26 cellular contexts compared by ENCODE assay signal in the genomic region with DNA sequence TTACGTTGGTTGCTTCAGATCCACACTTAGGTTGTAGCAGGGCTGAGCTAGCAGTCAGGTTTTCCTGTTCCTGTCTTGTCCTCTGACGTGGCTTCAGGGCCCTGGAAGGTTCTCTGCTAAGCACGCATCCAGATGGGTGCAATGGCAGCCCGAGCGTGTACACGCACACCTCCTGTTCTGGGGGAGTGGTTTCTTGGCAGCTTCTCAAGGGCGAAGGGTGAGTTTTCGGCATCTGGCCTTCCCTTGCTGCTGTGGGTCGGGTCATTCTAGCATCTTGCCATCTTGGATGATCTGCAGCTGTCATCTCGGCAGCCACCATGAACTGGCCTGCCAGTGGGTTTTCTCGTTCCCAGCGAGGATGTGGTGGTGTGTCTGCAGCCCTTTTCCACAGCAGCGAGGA.
"Had no signal": no experiment of that assay in that cellular context is flagged by ENCODE, and none has a peak within 500 bp of the region (broad histone marks: within the 10 kb centered on the region; RNA-seq: fewer than 3 reads in every experiment).

No MANE protein-coding gene starts in this region.

- H3K27me3 ChIP-seq: heart right ventricle, tibial nerve, uterus had no signal

- H3K27ac ChIP-seq: heart right ventricle, lower lobe of right lung, prostate gland, skin epidermis, tibial nerve, uterus had no signal

- H3K4me3 ChIP-seq: heart right ventricle, lower lobe of right lung, prostate gland, skin epidermis, tibial nerve, uterus had no signal

- H3K9me3 ChIP-seq: heart right ventricle, lower lobe of right lung, prostate gland, tibial nerve, uterus had no signal

- H3K36me3 ChIP-seq: prostate gland, uterus had no signal

- DNase-seq: activated CD4-positive, alpha-beta T cell treated with anti-CD3 and anti-CD28 coated beads for 36 hours; activated CD4-positive, alpha-beta T cell treated with anti-CD3 and anti-CD28 coated beads, Interleukin-2, amount 50 U/mL, for 4 hours; activated CD8-positive, alpha-beta memory T cell treated with anti-CD3 and anti-CD28 coated beads for 24 hours; activated CD8-positive, alpha-beta memory T cell treated with anti-CD3 and anti-CD28 coated beads, Interleukin-2, amount 50 U/mL, for 4 hours; activated naive CD4-positive, alpha-beta T cell; activated T-cell treated with anti-CD3 and anti-CD28 coated beads, Interleukin-2, amount 50 U/mL, for 24 hours; cortex of kidney; effector CD4-positive, alpha-beta T cell; erythroblast; foreskin fibroblast; heart right ventricle; lower lobe of right lung; naive thymus-derived CD8-positive, alpha-beta T cell; right cardiac atrium; stimulated activated CD4-positive, alpha-beta T cell treated with anti-CD3 and anti-CD28 coated beads, Interleukin-1b, Interleukin-23, amount 100 ng/mL, for 48 hours; T-helper 1 cell; uterus had no signal

- H3K27ac Mint-ChIP-seq: activated CD4-positive, alpha-beta T cell treated with anti-CD3 and anti-CD28 coated beads for 36 hours; activated naive CD8-positive, alpha-beta T cell; activated T-cell treated with anti-CD3 and anti-CD28 coated beads, Interleukin-2, amount 50 U/mL, for 24 hours; activated T-helper 17 cell treated with anti-CD3 and anti-CD28 coated beads, Interleukin-2, amount 50 U/mL, for 72 hours; naive thymus-derived CD8-positive, alpha-beta T cell; stimulated activated naive CD8-positive, alpha-beta T cell treated with anti-CD3 and anti-CD28 coated beads, Interleukin-15, Interleukin-2, amounts not matched to agents 100 ng/mL and 50 ng/mL, for 24 hours had no signal

- H3K27me3 Mint-ChIP-seq: activated CD4-positive, alpha-beta T cell treated with anti-CD3 and anti-CD28 coated beads for 36 hours; activated naive CD8-positive, alpha-beta T cell; activated T-cell treated with anti-CD3 and anti-CD28 coated beads, Interleukin-2, amount 50 U/mL, for 24 hours; activated T-helper 17 cell treated with anti-CD3 and anti-CD28 coated beads, Interleukin-2, amount 50 U/mL, for 72 hours; naive thymus-derived CD8-positive, alpha-beta T cell; stimulated activated naive CD8-positive, alpha-beta T cell treated with anti-CD3 and anti-CD28 coated beads, Interleukin-15, Interleukin-2, amounts not matched to agents 100 ng/mL and 50 ng/mL, for 24 hours had no signal

- H3K9me3 Mint-ChIP-seq: activated T-cell treated with anti-CD3 and anti-CD28 coated beads, Interleukin-2, amount 50 U/mL, for 24 hours; activated T-helper 17 cell treated with anti-CD3 and anti-CD28 coated beads, Interleukin-2, amount 50 U/mL, for 72 hours; naive thymus-derived CD8-positive, alpha-beta T cell; stimulated activated naive CD8-positive, alpha-beta T cell treated with anti-CD3 and anti-CD28 coated beads, Interleukin-15, Interleukin-2, amounts not matched to agents 100 ng/mL and 50 ng/mL, for 24 hours had no signal

- H3K4me1 ChIP-seq: lower lobe of right lung, prostate gland, tibial nerve, uterus had no signal

- ATAC-seq: activated CD4-positive, alpha-beta T cell treated with anti-CD3 and anti-CD28 coated beads for 36 hours; activated T-helper 17 cell treated with anti-CD3 and anti-CD28 coated beads, Interleukin-2, amount 50 U/mL, for 72 hours; lower lobe of right lung; naive thymus-derived CD8-positive, alpha-beta T cell; right cardiac atrium had no signal

- FAIRE-seq: bronchial epithelial cell, keratinocyte, TTC549 had no signal

- H3K4me3 Mint-ChIP-seq: activated CD4-positive, alpha-beta T cell treated with anti-CD3 and anti-CD28 coated beads for 36 hours; activated naive CD8-positive, alpha-beta T cell; activated T-cell treated with anti-CD3 and anti-CD28 coated beads, Interleukin-2, amount 50 U/mL, for 24 hours; activated T-helper 17 cell treated with anti-CD3 and anti-CD28 coated beads, Interleukin-2, amount 50 U/mL, for 72 hours; naive thymus-derived CD8-positive, alpha-beta T cell; stimulated activated naive CD8-positive, alpha-beta T cell treated with anti-CD3 and anti-CD28 coated beads, Interleukin-15, Interleukin-2, amounts not matched to agents 100 ng/mL and 50 ng/mL, for 24 hours had no signal
